ENCODE assay signal across 16 cellular contexts in the genomic region with DNA sequence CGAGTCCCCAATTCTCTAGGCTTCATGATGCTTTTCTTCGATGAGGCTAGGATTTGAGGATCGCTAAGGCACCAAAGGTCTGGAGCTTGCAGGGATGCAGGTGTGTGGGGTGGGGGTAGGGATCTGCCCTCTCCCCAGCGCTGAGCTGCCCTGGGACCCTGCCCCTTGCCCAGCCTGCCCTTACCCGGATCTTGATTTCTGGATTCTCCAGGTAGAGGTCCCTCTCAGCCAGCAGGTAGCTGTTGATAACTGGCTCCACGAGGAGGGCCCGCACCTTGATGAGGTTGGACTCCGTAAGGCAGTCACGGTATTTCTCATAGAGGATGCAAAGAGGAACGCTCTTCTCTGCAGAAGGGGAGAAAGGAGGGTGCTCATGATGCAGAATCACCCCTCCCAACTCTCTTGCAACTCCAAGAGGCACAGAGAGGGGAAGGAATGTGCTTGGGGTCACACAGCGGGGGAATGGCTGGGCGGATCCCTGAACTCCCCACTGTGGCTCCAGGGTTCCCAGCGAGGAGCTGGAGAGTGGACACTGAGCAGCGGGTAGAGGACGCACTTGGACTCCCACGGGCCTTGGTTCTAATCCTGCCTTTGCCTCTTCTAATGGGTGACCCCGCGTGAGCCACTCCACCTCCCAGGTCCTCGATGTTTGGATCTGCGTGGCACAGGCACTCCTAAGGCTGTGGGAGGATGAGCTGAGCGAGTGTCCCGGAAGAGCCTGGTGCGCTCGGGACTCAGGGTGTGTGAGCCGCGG. TPM values are rescaled to one million over a fixed set of nuclear protein-coding genes. Genes with fewer than 3 reads are reported as not detected.
"Had no signal": no experiment of that assay in that cellular context is flagged by ENCODE, and none has a peak within 500 bp of the region (broad histone marks: within the 10 kb centered on the region; RNA-seq: fewer than 3 reads in every experiment).

No MANE protein-coding gene starts in this region.

- DNase-seq: activated CD4-positive, alpha-beta T cell treated with anti-CD3 and anti-CD28 coated beads, Interleukin-2, amount 50 U/mL, for 4 hours; activated CD4-positive, CD25-positive, alpha-beta regulatory T cell treated with anti-CD3 and anti-CD28 coated beads, Interleukin-2, amount 50 U/mL, for 72 hours; activated naive CD4-positive, alpha-beta T cell treated with anti-CD3 and anti-CD28 coated beads, Interleukin-2, amount 50 U/mL, for 16 hours; activated T-cell treated with anti-CD3 and anti-CD28 coated beads for 4 hours; esophagus squamous epithelium; mammary epithelial cell; naive thymus-derived CD4-positive, alpha-beta T cell; nucleus accumbens; stimulated activated naive CD8-positive, alpha-beta T cell treated with anti-CD3 and anti-CD28 coated beads, Interleukin-15, Interleukin-2, amounts not matched to agents 100 U/mL and 50 U/mL, for 24 hours; T-cell; T-helper 9 cell had no signal

- ATAC-seq: mucosa of descending colon; naive thymus-derived CD4-positive, alpha-beta T cell; right cardiac atrium; stimulated activated naive CD8-positive, alpha-beta T cell treated with anti-CD3 and anti-CD28 coated beads, Interleukin-15, Interleukin-2, amounts not matched to agents 100 U/mL and 50 U/mL, for 24 hours; T-cell had no signal

- H3K4me3 ChIP-seq: esophagus squamous epithelium, mucosa of descending colon, smooth muscle cell had no signal

- H3K9me3 ChIP-seq: esophagus squamous epithelium, mucosa of descending colon had no signal

- FAIRE-seq: colon had no signal

- H3K4me2 ChIP-seq: smooth muscle cell had no signal

RNA-seq across cellular contexts. Expression of a gene that starts 32.7 kb away (rescaled TPM):
- total RNA-seq: activated T-helper 2 cell treated with anti-CD3 and anti-CD28 coated beads, Interferon-gamma antibody, Interleukin-2, Interleukin-4, amounts not matched to agents 10 μg/mL and 5 μg/mL and 100 μg/mL, durations not matched to agents 14 hours and 24 hours and 36 hours had no signal
- polyA plus RNA-seq: naive thymus-derived CD4-positive, alpha-beta T cell had no signal
